22 cellular contexts compared by ENCODE assay signal in the genomic region with DNA sequence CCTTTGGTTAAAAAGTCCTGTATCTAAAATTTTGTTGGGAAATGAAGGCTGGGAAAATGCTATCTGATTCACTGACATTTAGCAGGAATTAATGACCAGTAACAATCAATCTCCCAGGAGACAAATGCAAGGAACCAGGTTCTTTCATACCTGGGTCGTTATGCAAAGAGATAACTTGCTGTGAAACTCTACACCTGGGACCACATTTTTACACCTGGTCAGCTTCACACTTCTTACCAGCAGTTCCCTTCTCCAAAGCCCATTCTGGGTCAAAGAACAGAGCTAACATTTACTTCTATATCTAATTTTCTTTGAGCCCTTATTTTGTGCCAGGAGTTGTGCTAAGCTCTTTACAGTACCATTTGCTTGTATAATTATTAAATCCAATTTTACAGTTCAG. TPM values are rescaled to one million over a fixed set of nuclear protein-coding genes. Genes with fewer than 3 reads are reported as not detected.
DNase-seq lines count a peak whose midpoint lies in the region; ATAC-seq, FAIRE-seq and TF ChIP-seq lines count a peak whose summit lies in the region.
"Had no signal": no experiment of that assay in that cellular context is flagged by ENCODE, and none has a peak within 500 bp of the region (broad histone marks: within the 10 kb centered on the region; RNA-seq: fewer than 3 reads in every experiment).

No MANE protein-coding gene starts in this region.

- no peak overlapping the region for H3K27ac Mint-ChIP-seq in activated T-helper 17 cell treated with anti-CD3 and anti-CD28 coated beads, Interleukin-2, amount 50 U/mL, for 72 hours
- no peak overlapping the region for H3K27ac Mint-ChIP-seq in naive thymus-derived CD8-positive, alpha-beta T cell
- H3K27ac Mint-ChIP-seq: B cell, CD14-positive monocyte had no signal

- TF ChIP-seq CTCF in body of pancreas (IDR thresholded peaks at IDR 0.05) (no peak), pancreas (IDR thresholded peaks at IDR 0.05) (no peak)

- peak overlapping the region; percentile 52 for H3K27ac ChIP-seq in ACC112 (ENCODE audit: low read depth, low read length)
- peak overlapping the region in 3 of 4 donors; percentile 38 to 82 (median 65) for H3K27ac ChIP-seq in body of pancreas
- H3K27ac ChIP-seq in pancreas = peak overlapping the region in 2 of 4 donors; percentile 61 to 64

- H3K9me3 ChIP-seq in body of pancreas (no peaks in the 10 kb centered on the region), pancreas (no peaks in the 10 kb centered on the region)
- H3K9me3 ChIP-seq: HAP-1, SK-N-SH had no signal

- peak; percentile 89 for ATAC-seq in body of pancreas
- peak; percentile 84 to 95 (median 89) for ATAC-seq in pancreas
- no peak for ATAC-seq in activated T-helper 17 cell treated with anti-CD3 and anti-CD28 coated beads, Interleukin-2, amount 50 U/mL, for 72 hours (replicated peaks)
- ATAC-seq in naive thymus-derived CD8-positive, alpha-beta T cell = no peak

- H3K36me3 Mint-ChIP-seq in activated T-helper 17 cell treated with anti-CD3 and anti-CD28 coated beads, Interleukin-2, amount 50 U/mL, for 72 hours (ENCODE audit: low read depth) = no peaks in the 10 kb centered on the region
- no peaks in the 10 kb centered on the region for H3K36me3 Mint-ChIP-seq in naive thymus-derived CD8-positive, alpha-beta T cell
- H3K36me3 Mint-ChIP-seq: CD14-positive monocyte had no signal

- no peaks in the 10 kb centered on the region for H3K9me3 Mint-ChIP-seq in activated T-helper 17 cell treated with anti-CD3 and anti-CD28 coated beads, Interleukin-2, amount 50 U/mL, for 72 hours
- no peaks in the 10 kb centered on the region for H3K9me3 Mint-ChIP-seq in naive thymus-derived CD8-positive, alpha-beta T cell
- H3K9me3 Mint-ChIP-seq: CD14-positive monocyte had no signal

- no peak for TF ChIP-seq POLR2A in body of pancreas (IDR thresholded peaks at IDR 0.05)

- H3K27me3 ChIP-seq in ACC112 (ENCODE audit: insufficient read depth, low read length) (no peaks in the 10 kb centered on the region), body of pancreas (no peaks in the 10 kb centered on the region), pancreas (no peaks in the 10 kb centered on the region)

- POLR2A ChIA-PET in naive thymus-derived CD8-positive, alpha-beta T cell (lab: Charles Lee) = no interaction called here

- DNase-seq in NCI-H146 (lab: John Stamatoyannopoulos, UW) = peak; percentile 75
- peak; percentile 37 to 75 (median 58) for DNase-seq in body of pancreas
- DNase-seq in pancreas = peak in 3 of 6 donors; percentile 34 to 72 (median 65)
- no peak for DNase-seq in HuH-7.5 (ENCODE audit: low spot score)
- DNase-seq in naive thymus-derived CD8-positive, alpha-beta T cell = no peak
- DNase-seq: DMS53; KG1; NCI-H1092; NCI-H1436 treated with DMSO at 0.1 percent for 48 hours; NCI-H2029 treated with DMSO at 0.1 percent for 48 hours; NCI-H2171 treated with DMSO at 0.1 percent for 48 hours; NCI-H524 treated with DMSO at 0.1 percent for 48 hours; NK-92 treated with Interleukin-12 subunit alpha and Interleukin-12 subunit beta, amount 100 ng/mL, for 24 hours; SIG-M5; SK-N-SH had no signal

- H3K36me3 ChIP-seq in ACC112 (ENCODE audit: insufficient read depth, low read length) (no peaks in the 10 kb centered on the region), body of pancreas (replicated peaks in 1 of 2; ENCODE audit: insufficient read depth in 1 of 2, low read depth in 2 of 2) (no peaks in the 10 kb centered on the region), pancreas (no peaks in the 10 kb centered on the region)
- H3K36me3 ChIP-seq: HAP-1 had no signal

- WGBS in body of pancreas, 2 donors = 10 to 24% methylated on average over 1 of the region's 1 CpG
- WGBS in pancreas, 2 donors = 0 to 11% methylated on average over 1 of the region's 1 CpG

- no peaks in the 10 kb centered on the region for H3K4me1 Mint-ChIP-seq in activated T-helper 17 cell treated with anti-CD3 and anti-CD28 coated beads, Interleukin-2, amount 50 U/mL, for 72 hours
- no peaks in the 10 kb centered on the region for H3K4me1 Mint-ChIP-seq in naive thymus-derived CD8-positive, alpha-beta T cell
- H3K4me1 Mint-ChIP-seq: B cell had no signal

- H3K4me1 ChIP-seq in ACC112 (ENCODE audit: control insufficient read depth, insufficient read depth, low read length, unreplicated experiment) (peaks cover 19% of the 10 kb centered on the region), body of pancreas (peaks cover 43% of the 10 kb centered on the region), pancreas (peaks cover 14 to 32% (median 26%) of the 10 kb centered on the region in 3 donors)
- H3K4me1 ChIP-seq: HAP-1 had no signal

- FAIRE-seq in pancreas (lab: Jason Lieb, UNC) = no peak
- FAIRE-seq: A204.1, D721Med had no signal

- H3K4me3 Mint-ChIP-seq in activated T-helper 17 cell treated with anti-CD3 and anti-CD28 coated beads, Interleukin-2, amount 50 U/mL, for 72 hours = no peak overlapping the region
- no peak overlapping the region for H3K4me3 Mint-ChIP-seq in naive thymus-derived CD8-positive, alpha-beta T cell
- H3K4me3 Mint-ChIP-seq: B cell, CD14-positive monocyte had no signal

- H3K79me2 ChIP-seq in ACC112 (ENCODE audit: control insufficient read depth, insufficient read depth, low read length, unreplicated experiment) = no peaks in the 10 kb centered on the region

- H3K4me3 ChIP-seq in ACC112 (ENCODE audit: low read depth, low read length) (peak overlapping the region; percentile 25; the same call in 1 of the 2 replicates), body of pancreas (no peak overlapping the region), pancreas (no peak overlapping the region)
- H3K4me3 ChIP-seq: HAP-1 had no signal

- peak overlapping the region; percentile 43 for H2AFZ ChIP-seq in ACC112 (ENCODE audit: low read length, unreplicated experiment)

- peaks cover 3% of the 10 kb centered on the region for H3K27me3 Mint-ChIP-seq in activated T-helper 17 cell treated with anti-CD3 and anti-CD28 coated beads, Interleukin-2, amount 50 U/mL, for 72 hours
- peaks cover 0 to 2% (median 0%) of the 10 kb centered on the region in 5 donors for H3K27me3 Mint-ChIP-seq in naive thymus-derived CD8-positive, alpha-beta T cell

- intact Hi-C loops in body of pancreas (cut with DNase I) (no loop called here), pancreas (cut with DNase I) (no loop called here)

RNA-seq across cellular contexts. Expression of a gene that starts 27.4 kb away (rescaled TPM):
- total RNA-seq in body of pancreas = 10 to 100 TPM; 25.9 to 30.3 TPM
- 10 to 100 TPM; 20.0 to 25.8 (median 23.9) TPM for total RNA-seq in pancreas
- polyA plus RNA-seq in pancreas = 10 to 100 TPM; 11.9 to 14.1 TPM
- 10 to 100 TPM; 13.0 to 20.2 TPM for total RNA-seq in activated T-helper 17 cell treated with anti-CD3 and anti-CD28 coated beads, Interleukin-2, amount 50 U/mL, for 72 hours
- 10 to 100 TPM; 36.5 to 37.6 TPM for total RNA-seq in naive thymus-derived CD8-positive, alpha-beta T cell
- polyA plus RNA-seq in naive thymus-derived CD8-positive, alpha-beta T cell = 10 to 100 TPM in 1 of 3 donors, 1 to 10 TPM in 2; 2.9 to 11.2 (median 5.6) TPM

Comparison
In these comparisons a context has a peak if more than half of its experiments do, and no peak if none do; other contexts are left out.
1. DNase-seq: peak in NCI-H146 (single experiment) and body of pancreas (4 of 4); none in HuH-7.5 (single experiment) and naive thymus-derived CD8-positive, alpha-beta T cell (0 of 10).
2. ATAC-seq: peak in body of pancreas (single experiment) and pancreas (4 of 4); none in activated T-helper 17 cell treated with anti-CD3 and anti-CD28 coated beads, Interleukin-2, amount 50 U/mL, for 72 hours (single experiment) and naive thymus-derived CD8-positive, alpha-beta T cell (0 of 2).